20 cellular contexts compared by ENCODE assay signal in genomic region chr5:113065626-113066025, GRCh38.
"Had no signal": no experiment of that assay in that cellular context is flagged by ENCODE, and none has a peak within 500 bp of the region (broad histone marks: within the 10 kb centered on the region; RNA-seq: fewer than 3 reads in every experiment).

No MANE protein-coding gene starts in this region.

- H3K4me1 ChIP-seq: esophagus muscularis mucosa, gastroesophageal sphincter, left lung, lower lobe of right lung, right atrium auricular region, suprapubic skin had no signal

- H3K9me3 ChIP-seq: esophagus muscularis mucosa, gastroesophageal sphincter, left lung, lower lobe of right lung, neutrophil, right atrium auricular region, suprapubic skin, tibial nerve had no signal

- H3K27me3 ChIP-seq: dorsolateral prefrontal cortex, esophagus muscularis mucosa, gastroesophageal sphincter, left lung, right atrium auricular region, suprapubic skin, tibial nerve had no signal

- H3K27ac ChIP-seq: dorsolateral prefrontal cortex, esophagus muscularis mucosa, gastroesophageal sphincter, left lung, lower lobe of right lung, neutrophil, right atrium auricular region, suprapubic skin, tibial nerve had no signal

- H3K4me3 ChIP-seq: dorsolateral prefrontal cortex, esophagus muscularis mucosa, gastroesophageal sphincter, left lung, lower lobe of right lung, right atrium auricular region, suprapubic skin, tibial nerve had no signal

- H3K36me3 ChIP-seq: neutrophil had no signal

- DNase-seq: central memory CD4-positive, alpha-beta T cell; cortex of kidney; dorsolateral prefrontal cortex; effector CD8-positive, alpha-beta T cell; immature natural killer cell; left lung; lower lobe of right lung; mesenchymal stem cell; midbrain; naive thymus-derived CD4-positive, alpha-beta T cell; stimulated activated CD4-positive, alpha-beta T cell treated with anti-CD3 and anti-CD28 coated beads, Interleukin-4, amount 100 ng/mL, for 1 hour; stimulated activated CD8-positive, alpha-beta memory T cell treated with anti-CD3 and anti-CD28 coated beads, Interleukin-4, amount 100 ng/mL, for 48 hours; stimulated activated naive CD8-positive, alpha-beta T cell treated with anti-CD3 and anti-CD28 coated beads, Interleukin-15, Interleukin-2, amounts not matched to agents 100 U/mL and 50 U/mL, for 24 hours had no signal

- ATAC-seq: gastroesophageal sphincter; left lung; lower lobe of right lung; naive thymus-derived CD4-positive, alpha-beta T cell; stimulated activated effector memory CD8-positive, alpha-beta T cell treated with anti-CD3 and anti-CD28 coated beads, Interleukin-12 subunit alpha, Interleukin-12 subunit beta, amount 100 ng/mL, for 72 hours; stimulated activated naive CD8-positive, alpha-beta T cell treated with anti-CD3 and anti-CD28 coated beads, Interleukin-15, Interleukin-2, amounts not matched to agents 100 U/mL and 50 U/mL, for 24 hours had no signal
